Comparison of ENCODE assay signal across 1 cellular context in genomic region chr22:19422440-19423301, GRCh38.
TF ChIP-seq lines count a peak whose summit lies in the region.

No MANE protein-coding gene starts in this region.

TF ChIP-seq in WTC11, 78 proteins besides CTCF, POLR2A, EP300 and RAD21 (continued from another document):
- TF ChIP-seq E2F1 (CRISPR knock-in tag; IDR thresholded peaks at IDR 0.05): no peak
- TF ChIP-seq ZNF219 (CRISPR knock-in tag; IDR thresholded peaks at IDR 0.05; ENCODE audit: borderline replicate concordance): no peak
- no peak for TF ChIP-seq ZBTB43 (CRISPR knock-in tag; IDR thresholded peaks at IDR 0.05)
- TF ChIP-seq NFE2L1 (CRISPR knock-in tag; IDR thresholded peaks at IDR 0.05): no peak
- no peak for TF ChIP-seq NFATC4 (CRISPR knock-in tag; IDR thresholded peaks at IDR 0.05)
- TF ChIP-seq AR (CRISPR knock-in tag; IDR thresholded peaks at IDR 0.05): no peak
- no peak for TF ChIP-seq CREB1 (CRISPR knock-in tag; IDR thresholded peaks at IDR 0.05)
- TF ChIP-seq ZNF416 (CRISPR knock-in tag; IDR thresholded peaks at IDR 0.05): no peak
- TF ChIP-seq NFYB (CRISPR knock-in tag; conservative IDR thresholded peaks at IDR 0.05; ENCODE audit: low read depth): no peak
